Comparison of ENCODE assay signal across 8 cellular contexts in genomic region chr1:231337472-231338269, GRCh38. TPM values are rescaled to one million over a fixed set of nuclear protein-coding genes. Genes with fewer than 3 reads are reported as not detected.
DNase-seq lines count a peak whose midpoint lies in the region; ATAC-seq and TF ChIP-seq lines count a peak whose summit lies in the region.

Gene EXOC8, minus strand, starts transcription at chr1:231337852. Its CDS starts 107 bp downstream, at chr1:231337745.

- H3K36me3 ChIP-seq in RWPE2 (ENCODE audit: low read depth), result peaks cover 35% of the 10 kb centered on the region

- TF ChIP-seq CTCF in RWPE2 (IDR thresholded peaks at IDR 0.05; ENCODE audit: poor library complexity, severe bottlenecking) (no peak), natural killer cell (IDR thresholded peaks at IDR 0.05) (no peak)

- peaks cover 26% of the 10 kb centered on the region for H3K4me1 ChIP-seq in RWPE2 (ENCODE audit: insufficient read depth, poor library complexity, severe bottlenecking)

- no peaks in the 10 kb centered on the region for H3K27me3 ChIP-seq in RWPE2 (ENCODE audit: insufficient read depth, poor library complexity, severe bottlenecking)

- ATAC-seq in RWPE2 (ENCODE audit: low read depth), result peak; percentile 78
- ATAC-seq in natural killer cell, result peak; percentile 76 to 89 (median 86)

- peaks cover 42% of the 10 kb centered on the region for H3K4me1 Mint-ChIP-seq in activated T-helper 2 cell treated with anti-CD3 and anti-CD28 coated beads, Interferon-gamma antibody, Interleukin-2, Interleukin-4, amounts not matched to agents 10 μg/mL and 5 μg/mL and 100 μg/mL, durations not matched to agents 14 hours and 24 hours and 36 hours (ENCODE audit: low read depth)
- peaks cover 53 to 64% of the 10 kb centered on the region in 2 donors for H3K4me1 Mint-ChIP-seq in natural killer cell

- no peaks in the 10 kb centered on the region for H3K9me3 Mint-ChIP-seq in activated T-helper 2 cell treated with anti-CD3 and anti-CD28 coated beads, Interferon-gamma antibody, Interleukin-2, Interleukin-4, amounts not matched to agents 10 μg/mL and 5 μg/mL and 100 μg/mL, durations not matched to agents 14 hours and 24 hours and 36 hours
- no peaks in the 10 kb centered on the region for H3K9me3 Mint-ChIP-seq in natural killer cell

- H3K4me3 ChIP-seq in RWPE2 (ENCODE audit: severe bottlenecking), result peak within 1 kb of the TSS; percentile 79

- peak within 1 kb of the TSS; percentile 80 for H3K27ac ChIP-seq in RWPE2 (ENCODE audit: poor library complexity, severe bottlenecking)

- H3K4me3 Mint-ChIP-seq in activated T-helper 2 cell treated with anti-CD3 and anti-CD28 coated beads, Interferon-gamma antibody, Interleukin-2, Interleukin-4, amounts not matched to agents 10 μg/mL and 5 μg/mL and 100 μg/mL, durations not matched to agents 14 hours and 24 hours and 36 hours (ENCODE audit: low read depth), result peak within 1 kb of the TSS; percentile 99
- H3K4me3 Mint-ChIP-seq in natural killer cell, result peak within 1 kb of the TSS; percentile 100

- no peaks in the 10 kb centered on the region for H3K9me3 ChIP-seq in RWPE2 (ENCODE audit: severe bottlenecking)

- H3K27me3 Mint-ChIP-seq in activated T-helper 2 cell treated with anti-CD3 and anti-CD28 coated beads, Interferon-gamma antibody, Interleukin-2, Interleukin-4, amounts not matched to agents 10 μg/mL and 5 μg/mL and 100 μg/mL, durations not matched to agents 14 hours and 24 hours and 36 hours (ENCODE audit: low read depth), result peaks cover 2% of the 10 kb centered on the region
- no peaks in the 10 kb centered on the region for H3K27me3 Mint-ChIP-seq in natural killer cell (ENCODE audit: low read depth in 2 of 2)

- H3K36me3 Mint-ChIP-seq in activated T-helper 2 cell treated with anti-CD3 and anti-CD28 coated beads, Interferon-gamma antibody, Interleukin-2, Interleukin-4, amounts not matched to agents 10 μg/mL and 5 μg/mL and 100 μg/mL, durations not matched to agents 14 hours and 24 hours and 36 hours (ENCODE audit: low read depth), result peaks cover 51% of the 10 kb centered on the region
- peaks cover 8% of the 10 kb centered on the region for H3K36me3 Mint-ChIP-seq in natural killer cell

- H3K27ac Mint-ChIP-seq in activated T-helper 2 cell treated with anti-CD3 and anti-CD28 coated beads, Interferon-gamma antibody, Interleukin-2, Interleukin-4, amounts not matched to agents 10 μg/mL and 5 μg/mL and 100 μg/mL, durations not matched to agents 14 hours and 24 hours and 36 hours, result peak within 1 kb of the TSS; percentile 99
- peak within 1 kb of the TSS; percentile 99 to 100 for H3K27ac Mint-ChIP-seq in natural killer cell

- DNase-seq in ELF-1 (ENCODE audit: low read depth, low spot score) (peak; percentile 98), H4 (ENCODE audit: low spot score) (peak; percentile 96), LoVo (ENCODE audit: low spot score) (peak; percentile 98), RWPE2 (ENCODE audit: low spot score) (peak; percentile 84), fibroblast of peridontal ligament (ENCODE audit: extremely low read depth) (peak; percentile 98), natural killer cell (peak; percentile 99)
- peak; percentile 98 for DNase-seq in activated T-helper 2 cell treated with anti-CD3 and anti-CD28 coated beads, Interferon-gamma antibody, Interleukin-2, Interleukin-4, amounts not matched to agents 10 μg/mL and 5 μg/mL and 100 μg/mL, durations not matched to agents 14 hours and 24 hours and 36 hours (ENCODE audit: low spot score)
- peak; percentile 93 for DNase-seq in stimulated activated naive CD4-positive, alpha-beta T cell treated with Interleukin-2 at 50 U/mL for 16 hours (lab: John Stamatoyannopoulos, UW)

- intact Hi-C loops in activated T-helper 2 cell treated with anti-CD3 and anti-CD28 coated beads, Interferon-gamma antibody, Interleukin-2, Interleukin-4, amounts not matched to agents 10 μg/mL and 5 μg/mL and 100 μg/mL, durations not matched to agents 14 hours and 24 hours and 36 hours (cut with micrococcal nuclease), result loop anchor here (1.0 to 5.0 kb wide), 7 partner anchors 63 to 695 kb away; partner anchors contain the start of genes C1orf198, COG2, EGLN1 and GNPAT
- intact Hi-C loops in natural killer cell (cut with micrococcal nuclease), result loop anchor here (1.0 to 5.0 kb wide), 3 partner anchors 97 to 360 kb away; partner anchors contain the start of genes ARV1, GNPAT, TSNAX and TTC13

RNA-seq across cellular contexts. Expression of gene EXOC8, which starts in this region (rescaled TPM):
- total RNA-seq in H4 (2014; rRNA removed; shearing (Covaris generic)), result 4.7 and 7.1 TPM in 2 replicates
- total RNA-seq in activated T-helper 2 cell treated with anti-CD3 and anti-CD28 coated beads, Interferon-gamma antibody, Interleukin-2, Interleukin-4, amounts not matched to agents 10 μg/mL and 5 μg/mL and 100 μg/mL, durations not matched to agents 14 hours and 24 hours and 36 hours, result 12.8 and 13.2 TPM in 2 replicates
- 10 to 100 TPM; 29.0 to 37.1 (median 34.7) TPM for total RNA-seq in natural killer cell

Comparison
In these comparisons a context has a peak if more than half of its experiments do, and no peak if none do; other contexts are left out.
1. Peak in every context shown above with its lines: DNase-seq, ATAC-seq, H3K4me3 ChIP-seq and H3K27ac ChIP-seq.